ENCODE assay signal across 13 cellular contexts in genomic region chr19:39969266-39969665, GRCh38. TPM values are rescaled to one million over a fixed set of nuclear protein-coding genes. Genes with fewer than 3 reads are reported as not detected.
DNase-seq lines count a peak whose midpoint lies in the region; ATAC-seq and TF ChIP-seq lines count a peak whose summit lies in the region.
"Had no signal": no experiment of that assay in that cellular context is flagged by ENCODE, and none has a peak within 500 bp of the region (broad histone marks: within the 10 kb centered on the region; RNA-seq: fewer than 3 reads in every experiment).

No MANE protein-coding gene starts in this region.

- no peaks in the 10 kb centered on the region for H3K9me3 ChIP-seq in right cardiac atrium (ENCODE audit: control insufficient read depth, low read length)
- H3K9me3 ChIP-seq in right atrium auricular region = no peaks in the 10 kb centered on the region
- H3K9me3 ChIP-seq: thoracic aorta had no signal

- 91% methylated on average over 6 of the region's 6 CpGs for WGBS in right cardiac atrium

- H3K36me3 Mint-ChIP-seq in activated naive CD8-positive, alpha-beta T cell treated with anti-CD3 and anti-CD28 coated beads, Interleukin-2, amount 10 ng/mL, durations not matched to agents 7 days and 5 days = peaks cover 19% of the 10 kb centered on the region
- H3K36me3 Mint-ChIP-seq in memory B cell = peaks cover 5% of the 10 kb centered on the region

- H3K4me1 Mint-ChIP-seq in activated naive CD8-positive, alpha-beta T cell treated with anti-CD3 and anti-CD28 coated beads, Interleukin-2, amount 10 ng/mL, durations not matched to agents 7 days and 5 days = peaks cover 36% of the 10 kb centered on the region
- H3K4me1 Mint-ChIP-seq in memory B cell = peaks cover 23% of the 10 kb centered on the region

- peak overlapping the region; percentile 91 for H3K4me3 Mint-ChIP-seq in activated naive CD8-positive, alpha-beta T cell treated with anti-CD3 and anti-CD28 coated beads, Interleukin-2, amount 10 ng/mL, durations not matched to agents 7 days and 5 days
- peak overlapping the region; percentile 41 for H3K4me3 Mint-ChIP-seq in memory B cell

- H3K27me3 Mint-ChIP-seq in activated naive CD8-positive, alpha-beta T cell treated with anti-CD3 and anti-CD28 coated beads, Interleukin-2, amount 10 ng/mL, durations not matched to agents 7 days and 5 days = no peaks in the 10 kb centered on the region
- H3K27me3 Mint-ChIP-seq in memory B cell = no peaks in the 10 kb centered on the region

- ATAC-seq in right cardiac atrium (no peak), memory B cell (ENCODE audit: low read depth) (no peak), GM19452 (IDR thresholded peaks at IDR 0.05; ENCODE audit: unreplicated experiment) (no peak), GM21619 (IDR thresholded peaks at IDR 0.05; ENCODE audit: unreplicated experiment) (no peak), GM21723 (IDR thresholded peaks at IDR 0.05; ENCODE audit: unreplicated experiment) (no peak), GM21381 (IDR thresholded peaks at IDR 0.05; ENCODE audit: unreplicated experiment) (no peak)
- ATAC-seq in activated naive CD8-positive, alpha-beta T cell treated with anti-CD3 and anti-CD28 coated beads, Interleukin-2, amount 10 ng/mL, durations not matched to agents 7 days and 5 days (ENCODE audit: low read depth) = no peak

- H3K4me3 ChIP-seq in right cardiac atrium (ENCODE audit: low read length) (no peak overlapping the region), right atrium auricular region (no peak overlapping the region)

- TF ChIP-seq CTCF in right atrium auricular region (IDR thresholded peaks at IDR 0.05) = no peak

- H3K27ac ChIP-seq in right cardiac atrium (ENCODE audit: low read length) (peak overlapping the region; percentile 16), right atrium auricular region (no peak overlapping the region)

- H3K27ac Mint-ChIP-seq in activated naive CD8-positive, alpha-beta T cell treated with anti-CD3 and anti-CD28 coated beads, Interleukin-2, amount 10 ng/mL, durations not matched to agents 7 days and 5 days = peak overlapping the region; percentile 98
- peak overlapping the region; percentile 96 for H3K27ac Mint-ChIP-seq in memory B cell

- H3K4me1 ChIP-seq in right cardiac atrium (ENCODE audit: control insufficient read depth, insufficient read depth, low read length) = peaks cover 4% of the 10 kb centered on the region
- peaks cover 0 to 27% of the 10 kb centered on the region in 2 donors for H3K4me1 ChIP-seq in right atrium auricular region

- intact Hi-C loops in right cardiac atrium (cut with DNase I) = no loop called here

- peaks cover 21% of the 10 kb centered on the region for H3K36me3 ChIP-seq in right atrium auricular region

- no peak for DNase-seq in right cardiac atrium
- no peak for DNase-seq in right atrium auricular region (ENCODE audit: low spot score)
- DNase-seq in activated naive CD8-positive, alpha-beta T cell treated with anti-CD3 and anti-CD28 coated beads, Interleukin-2, amount 10 ng/mL, durations not matched to agents 7 days and 5 days = no peak
- no peak for DNase-seq in memory B cell (ENCODE audit: low spot score in 2 of 2)
- DNase-seq: amniotic stem cell, DMS 273 treated with DMSO at 0.1 percent for 48 hours, NCI-H1417, retina had no signal

- H3K9me3 Mint-ChIP-seq in activated naive CD8-positive, alpha-beta T cell treated with anti-CD3 and anti-CD28 coated beads, Interleukin-2, amount 10 ng/mL, durations not matched to agents 7 days and 5 days = no peaks in the 10 kb centered on the region
- H3K9me3 Mint-ChIP-seq in memory B cell = no peaks in the 10 kb centered on the region

- H3K27me3 ChIP-seq in right cardiac atrium (ENCODE audit: control insufficient read depth, insufficient read depth) (no peaks in the 10 kb centered on the region), right atrium auricular region (no peaks in the 10 kb centered on the region)

- POLR2A ChIA-PET in activated naive CD8-positive, alpha-beta T cell treated with anti-CD3 and anti-CD28 coated beads, Interleukin-2, amount 10 ng/mL, durations not matched to agents 7 days and 5 days (lab: Charles Lee) = interaction anchor here (0.7 to 4.6 kb wide), 9 partner anchors 10 to 124 kb away, joined by 3 to 80 read pairs (median 11); partner anchors contain the start of genes FBL and ZNF780B

RNA-seq across cellular contexts. Expression of gene PSMC4, which starts 1.7 kb away (rescaled TPM):
- total RNA-seq in right cardiac atrium (10 to 100 TPM; 66.7 to 82.3 (median 70.6) TPM), right atrium auricular region (10 to 100 TPM; 76.0 to 90.2 TPM)
- 73.6 TPM for polyA plus RNA-seq in right cardiac atrium
- total RNA-seq in activated naive CD8-positive, alpha-beta T cell treated with anti-CD3 and anti-CD28 coated beads, Interleukin-2, amount 10 ng/mL, durations not matched to agents 7 days and 5 days = 10 to 100 TPM; 81.9 to 84.5 TPM

RNA-seq across cellular contexts. Expression of gene ZNF546, which starts 27.6 kb away (rescaled TPM):
- total RNA-seq in right cardiac atrium (10 to 100 TPM in 1 of 4 donors, 1 to 10 TPM in 3; 5.8 to 10.8 (median 9.0) TPM), right atrium auricular region (1 to 10 TPM; 3.9 to 4.3 TPM)
- 4.4 TPM for polyA plus RNA-seq in right cardiac atrium
- total RNA-seq in activated naive CD8-positive, alpha-beta T cell treated with anti-CD3 and anti-CD28 coated beads, Interleukin-2, amount 10 ng/mL, durations not matched to agents 7 days and 5 days = 1 to 10 TPM; 9.3 to 9.9 TPM

RNA-seq across cellular contexts. Expression of gene FCGBP, which starts 34.8 kb away (rescaled TPM):
- total RNA-seq in right cardiac atrium (100 to 1,000 TPM in 1 of 4 donors, 10 to 100 TPM in 2, 1 to 10 TPM in 1; 8.8 to 112 (median 22.3) TPM), right atrium auricular region (10 to 100 TPM in 1 of 2 donors, 1 to 10 TPM in 1; 3.6 to 45.5 TPM)
- 2.1 TPM for polyA plus RNA-seq in right cardiac atrium
- 10 to 100 TPM; 13.1 to 14.0 TPM for total RNA-seq in activated naive CD8-positive, alpha-beta T cell treated with anti-CD3 and anti-CD28 coated beads, Interleukin-2, amount 10 ng/mL, durations not matched to agents 7 days and 5 days
